Comparison of ENCODE assay signal across 30 cellular contexts in the genomic region with DNA sequence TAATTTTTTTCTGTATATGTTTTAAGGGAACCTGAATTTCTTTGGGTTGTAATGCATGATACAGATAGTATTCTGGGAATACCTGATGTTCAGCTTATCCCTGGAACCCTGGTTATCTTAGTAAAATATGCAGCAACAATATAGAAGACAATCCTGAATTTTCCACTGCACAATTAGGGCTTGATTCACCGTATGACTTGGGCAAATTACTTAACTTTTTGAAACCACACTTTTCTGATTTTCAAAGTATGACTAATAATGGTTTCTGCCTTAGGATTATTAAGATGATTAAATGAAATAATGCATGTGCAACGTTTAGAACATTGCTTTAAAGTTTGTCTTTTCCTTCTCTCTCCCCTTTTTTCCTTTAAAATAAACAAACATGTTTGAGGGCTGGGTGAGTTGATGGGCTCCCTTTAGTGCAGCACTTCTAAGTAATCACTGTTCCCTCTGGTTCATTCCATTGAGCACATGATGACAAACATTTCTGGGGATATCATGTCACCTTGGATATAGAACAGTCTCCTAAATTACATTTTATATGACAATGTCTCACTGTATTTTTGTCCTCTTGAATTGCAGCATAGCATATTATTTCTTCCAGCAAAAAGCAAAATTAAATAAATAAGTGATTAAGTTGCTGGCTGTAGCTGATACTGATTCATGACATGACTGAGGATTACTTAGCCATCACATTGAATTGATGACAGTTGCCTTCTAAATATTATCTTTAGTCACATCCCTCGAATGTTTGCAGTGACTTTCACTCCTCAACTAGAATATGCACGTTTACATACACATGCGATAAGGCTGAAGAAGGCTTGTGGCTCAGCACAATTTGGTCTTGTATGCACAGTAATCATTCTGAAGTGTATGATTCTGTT.
A peak's percentile ranks its signal among the peaks of the same experiment; 100 is the strongest.
DNase-seq lines count a peak whose midpoint lies in the region; ATAC-seq and TF ChIP-seq lines count a peak whose summit lies in the region.
"Had no signal": no experiment of that assay in that cellular context is flagged by ENCODE, and none has a peak within 500 bp of the region (broad histone marks: within the 10 kb centered on the region; RNA-seq: fewer than 3 reads in every experiment).

No MANE protein-coding gene starts in this region.

- H3K36me3 ChIP-seq in IMR-90 (ENCODE audit: control insufficient read depth, insufficient read depth, low read length) (no peaks in the 10 kb centered on the region), osteoblast (ENCODE audit: insufficient read depth, low read length) (no peaks in the 10 kb centered on the region), HAP-1 (replicated peaks) (no peaks in the 10 kb centered on the region)
- H3K36me3 ChIP-seq: ascending aorta, BLaER1, upper lobe of left lung, WERI-Rb-1 had no signal

- H3K9me1 ChIP-seq in IMR-90 (ENCODE audit: insufficient read depth, low read length), result no peaks in the 10 kb centered on the region

- POLR2A ChIA-PET in IMR-90 (lab: Charles Lee; ENCODE audit: unreplicated experiment), result no interaction called here

- no peak for TF ChIP-seq CTCF in IMR-90 (conservative IDR thresholded peaks at IDR 0.05; ENCODE audit: low read depth, low read length)
- TF ChIP-seq CTCF in osteoblast (IDR thresholded peaks at IDR 0.05; ENCODE audit: extremely low read depth, low read depth, low read length), result no peak

- H3K56ac ChIP-seq in IMR-90 (ENCODE audit: extremely low read depth, insufficient read depth, low read length), result no peak overlapping the region

- no peak overlapping the region for H4K8ac ChIP-seq in IMR-90 (ENCODE audit: low read depth in 2 of 2, low read length in 2 of 2)

- H2AK9ac ChIP-seq in IMR-90 (replicated peaks; ENCODE audit: low read depth, low read length, poor library complexity), result no peak overlapping the region

- no peak overlapping the region for H2BK20ac ChIP-seq in IMR-90 (ENCODE audit: low read depth, low read length)

- dilution Hi-C loops in IMR-90 (cut with HindIII; ENCODE audit: low sequenced_read_pairs, unreplicated experiment), result no loop called here

- H2BK15ac ChIP-seq in IMR-90 (ENCODE audit: low read depth, low read length), result no peak overlapping the region

- H3K9me3 ChIP-seq in IMR-90 (ENCODE audit: control insufficient read depth, insufficient read depth, low read length) (no peaks in the 10 kb centered on the region), osteoblast (ENCODE audit: low read depth, low read length) (no peaks in the 10 kb centered on the region), HAP-1 (no peaks in the 10 kb centered on the region)
- H3K9me3 ChIP-seq: ascending aorta, BLaER1, Caco-2, mucosa of descending colon, upper lobe of left lung had no signal

- DNase-seq in GM03348 (ENCODE audit: low spot score), result peak; percentile 22
- DNase-seq in IMR-90, result peak; percentile 37
- no peak for DNase-seq in Right ventricle myocardium superior
- DNase-seq in osteoblast (ENCODE audit: insufficient read length, low spot score, missing footprints), result peak; percentile 66
- no peak for DNase-seq in SK-N-DZ (ENCODE audit: low spot score)
- DNase-seq in Kasumi-1 (lab: John Stamatoyannopoulos, UW), result no peak
- DNase-seq in HAP-1 (ENCODE audit: low spot score in 2 of 2), result no peak
- DNase-seq: activated CD4-positive, alpha-beta T cell treated with anti-CD3 and anti-CD28 coated beads for 4 hours; activated gamma-delta T cell; activated naive CD8-positive, alpha-beta T cell treated with anti-CD3 and anti-CD28 coated beads for 36 hours; activated T-cell treated with anti-CD3 and anti-CD28 coated beads, Interleukin-2, amount 50 U/mL, for 24 hours; Caco-2; caudate nucleus; effector CD8-positive, alpha-beta T cell; GDM1; kidney glomerular epithelial cell; mucosa of descending colon; natural killer cell; NCI-H1417 treated with DMSO at 0.1 percent for 48 hours; NCI-H2081; NCI-H345; occipital lobe; SHP77 treated with DMSO at 0.1 percent for 48 hours; stimulated activated naive B cell treated with anti-CD40 and anti-IgM and Interleukin-4, amounts not matched to agents 10 μg/mL and 1 μg/mL and 100 μg/mL, for 72 hours; upper lobe of left lung; WERI-Rb-1 had no signal

- H2BK5ac ChIP-seq in IMR-90 (ENCODE audit: low read depth, low read length, poor library complexity, severe bottlenecking), result no peak overlapping the region

- no peak overlapping the region for H3K4ac ChIP-seq in IMR-90 (ENCODE audit: low read depth, low read length)

- no peak overlapping the region for H4K5ac ChIP-seq in IMR-90 (ENCODE audit: low read depth, low read length)

- no peak overlapping the region for H4K91ac ChIP-seq in IMR-90 (ENCODE audit: insufficient read depth, low read depth, low read length)

- CTCF ChIA-PET in IMR-90 (lab: Yijun Ruan, JAX), result no interaction called here

- in situ Hi-C loops in IMR-90 (cut with MboI; ENCODE audit: low sequenced_read_pairs), result no loop called here
- in situ Hi-C loops in HAP-1 (cut with MboI; ENCODE audit: low sequenced_read_pairs), result no loop called here

- H3K4me1 ChIP-seq in IMR-90 (ENCODE audit: control insufficient read depth, insufficient read depth, low read length) (peaks cover 5% of the 10 kb centered on the region), osteoblast (ENCODE audit: insufficient read depth, low read length) (peaks cover 7% of the 10 kb centered on the region), HAP-1 (peaks cover 18% of the 10 kb centered on the region)
- H3K4me1 ChIP-seq: Caco-2 had no signal

- H2AFZ ChIP-seq in IMR-90 (replicated peaks; ENCODE audit: low read length, poor library complexity) (no peak overlapping the region), osteoblast (ENCODE audit: low read length) (no peak overlapping the region)

- intact Hi-C loops in IMR-90 (cut with micrococcal nuclease), result no loop called here
- intact Hi-C loops in Right ventricle myocardium superior (cut with DNase I), result no loop called here

- no peak overlapping the region for H3K27ac ChIP-seq in IMR-90 (ENCODE audit: insufficient read depth, low read length)
- H3K27ac ChIP-seq in osteoblast (ENCODE audit: low read depth, low read length), result no peak overlapping the region
- H3K27ac ChIP-seq: ascending aorta, BLaER1, coronary artery, KMS-11, upper lobe of left lung, WERI-Rb-1 had no signal

- H3K18ac ChIP-seq in IMR-90 (ENCODE audit: low read depth, low read length), result no peak overlapping the region

- H3K79me2 ChIP-seq in osteoblast (ENCODE audit: insufficient read depth, low read length), result no peaks in the 10 kb centered on the region

- H3K27me3 ChIP-seq in IMR-90 (ENCODE audit: control insufficient read depth, insufficient read depth, low read length) (peaks cover 13% of the 10 kb centered on the region), osteoblast (ENCODE audit: insufficient read depth, low read length) (no peaks in the 10 kb centered on the region), HAP-1 (ENCODE audit: low read depth) (no peaks in the 10 kb centered on the region)
- H3K27me3 ChIP-seq: ascending aorta, BLaER1, upper lobe of left lung had no signal

- ATAC-seq in IMR-90 (ENCODE audit: low read depth), result peak; percentile 56
- ATAC-seq in Right ventricle myocardium superior (ENCODE audit: poor library complexity), result peak; percentile 63
- ATAC-seq: mucosa of descending colon; natural killer cell; stimulated activated naive B cell treated with anti-CD40 and anti-IgM and Interleukin-4, amounts not matched to agents 10 μg/mL and 1 μg/mL and 100 μg/mL, for 72 hours had no signal

- H3K9ac ChIP-seq in IMR-90 (ENCODE audit: low read depth, low read length), result no peak overlapping the region
- H3K9ac ChIP-seq: BLaER1, KMS-11 had no signal

- BruUV-seq in IMR-90 (replicated peaks; lab: Mats Ljungman, UMichigan), result no TSS peak

- H4K20me1 ChIP-seq in IMR-90 (ENCODE audit: insufficient read depth, low read length), result no peaks in the 10 kb centered on the region
- H4K20me1 ChIP-seq in osteoblast (ENCODE audit: insufficient read depth, low read length), result no peaks in the 10 kb centered on the region
- H4K20me1 ChIP-seq: BLaER1 had no signal

- no peak overlapping the region for H2BK120ac ChIP-seq in IMR-90 (ENCODE audit: low read depth, low read length)

- WGBS in IMR-90 (ENCODE audit: extremely low coverage in 2 of 2, insufficient read length in 1 of 2), 2 experiments, result no CpG with 5 or more reads among the region's 5 CpGs

- no peak for TF ChIP-seq POLR2A in IMR-90 (IDR thresholded peaks at IDR 0.05; ENCODE audit: low read depth, low read length)

- H3K79me1 ChIP-seq in IMR-90 (ENCODE audit: low read depth in 1 of 2, low read length in 2 of 2), result no peaks in the 10 kb centered on the region

- peak overlapping the region; percentile 49; the same call in 1 of the 2 replicates for H3K4me2 ChIP-seq in IMR-90 (ENCODE audit: low read depth, low read length)
- no peak overlapping the region for H3K4me2 ChIP-seq in osteoblast (ENCODE audit: insufficient read depth, low read length)
- H3K4me2 ChIP-seq: KMS-11 had no signal

- no peak overlapping the region for H2AK5ac ChIP-seq in IMR-90 (ENCODE audit: low read depth, low read length)

- H3K4me3 ChIP-seq in IMR-90 (ENCODE audit: insufficient read depth, low read depth, low read length) (no peak overlapping the region), osteoblast (ENCODE audit: insufficient read depth, low read length) (no peak overlapping the region), HAP-1 (no peak overlapping the region)
- H3K4me3 ChIP-seq: ascending aorta, BLaER1, coronary artery, mucosa of descending colon, upper lobe of left lung had no signal

- H3K23ac ChIP-seq in IMR-90 (ENCODE audit: low read depth, low read length), result no peak overlapping the region

- H3K14ac ChIP-seq in IMR-90 (replicated peaks; ENCODE audit: low read depth, low read length), result no peak overlapping the region

- no peak for TF ChIP-seq RAD21 in IMR-90 (IDR thresholded peaks at IDR 0.05; ENCODE audit: low read length)

TF ChIP-seq in IMR-90, 13 proteins besides CTCF, POLR2A, EP300 and RAD21 (continues in another document):
- TF ChIP-seq NFE2L2 (IDR thresholded peaks at IDR 0.05; ENCODE audit: low read depth, low read length), result no peak
- TF ChIP-seq, protein P1, sequence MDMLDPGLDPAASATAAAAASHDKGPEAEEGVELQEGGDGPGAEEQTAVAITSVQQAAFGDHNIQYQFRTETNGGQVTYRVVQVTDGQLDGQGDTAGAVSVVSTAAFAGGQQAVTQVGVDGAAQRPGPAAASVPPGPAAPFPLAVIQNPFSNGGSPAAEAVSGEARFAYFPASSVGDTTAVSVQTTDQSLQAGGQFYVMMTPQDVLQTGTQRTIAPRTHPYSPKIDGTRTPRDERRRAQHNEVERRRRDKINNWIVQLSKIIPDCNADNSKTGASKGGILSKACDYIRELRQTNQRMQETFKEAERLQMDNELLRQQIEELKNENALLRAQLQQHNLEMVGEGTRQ (IDR thresholded peaks at IDR 0.05; ENCODE audit: low read depth, low read length), result no peak
- TF ChIP-seq RFX5 (IDR thresholded peaks at IDR 0.05; ENCODE audit: low read depth, low read length), result no peak
- TF ChIP-seq SMC3 (IDR thresholded peaks at IDR 0.05; ENCODE audit: low read depth, low read length), result no peak

Comparison
In these comparisons a context has a peak if more than half of its experiments do, and no peak if none do; other contexts are left out.
1. DNase-seq: peak in GM03348 (single experiment), IMR-90 (single experiment) and osteoblast (single experiment); none in Right ventricle myocardium superior (single experiment), SK-N-DZ (single experiment), Kasumi-1 (0 of 2) and HAP-1 (0 of 2).